7 cellular contexts compared by ENCODE assay signal in genomic region chr20:3727333-3728035, GRCh38. TPM values are rescaled to one million over a fixed set of nuclear protein-coding genes. Genes with fewer than 3 reads are reported as not detected.
A peak's percentile ranks its signal among the peaks of the same experiment; 100 is the strongest.
DNase-seq lines count a peak whose midpoint lies in the region; ATAC-seq and TF ChIP-seq lines count a peak whose summit lies in the region.
"Had no signal": no experiment of that assay in that cellular context is flagged by ENCODE, and none has a peak within 500 bp of the region (broad histone marks: within the 10 kb centered on the region; RNA-seq: fewer than 3 reads in every experiment).

No MANE protein-coding gene starts in this region.

- H3K4me3 ChIP-seq in heart right ventricle (peak overlapping the region in 4 of 10 donors; percentile 0 to 26 (median 16)), upper lobe of right lung (no peak overlapping the region)

- TF ChIP-seq CTCF in heart right ventricle (IDR thresholded peaks at IDR 0.05) (no peak), upper lobe of right lung (IDR thresholded peaks at IDR 0.05) (no peak)

- no peaks in the 10 kb centered on the region for H3K9me3 ChIP-seq in heart right ventricle
- no peaks in the 10 kb centered on the region for H3K9me3 ChIP-seq in upper lobe of right lung

- H3K36me3 ChIP-seq in heart right ventricle (no peaks in the 10 kb centered on the region), upper lobe of right lung (no peaks in the 10 kb centered on the region)

- peak overlapping the region in 8 of 10 donors; percentile 36 to 96 (median 68) for H3K27ac ChIP-seq in heart right ventricle
- no peak overlapping the region for H3K27ac ChIP-seq in upper lobe of right lung
- H3K27ac ChIP-seq: 22Rv1 had no signal

- peak in 6 of 8 donors; percentile 16 to 47 (median 36) for ATAC-seq in heart right ventricle
- peak; percentile 4 for ATAC-seq in upper lobe of right lung

- 35 to 43% methylated on average over 12 of the region's 12 CpGs for WGBS in heart right ventricle, 2 donors

- H3K4me1 ChIP-seq in heart right ventricle: peaks cover 12 to 60% (median 47%) of the 10 kb centered on the region in 9 donors
- peaks cover 6% of the 10 kb centered on the region for H3K4me1 ChIP-seq in upper lobe of right lung

- intact Hi-C loops in heart right ventricle (cut with DNase I) (no loop called here), upper lobe of right lung (cut with DNase I) (no loop called here)

- H3K27me3 ChIP-seq in heart right ventricle: peaks cover 0 to 53% (median 10%) of the 10 kb centered on the region in 7 donors
- H3K27me3 ChIP-seq in upper lobe of right lung: no peaks in the 10 kb centered on the region

- DNase-seq in DMS 273 (lab: John Stamatoyannopoulos, UW; ENCODE audit: unreplicated experiment): peak; percentile 48
- no peak for DNase-seq in DMS 273 treated with DMSO at 0.1 percent for 48 hours (lab: John Stamatoyannopoulos, UW)
- DNase-seq in heart right ventricle: no peak
- DNase-seq in upper lobe of right lung: peak; percentile 36
- DNase-seq in stimulated activated naive CD4-positive, alpha-beta T cell treated with Interleukin-2 at 50 U/mL for 16 hours (lab: John Stamatoyannopoulos, UW): no peak
- no peak for DNase-seq in DMS153 (lab: John Stamatoyannopoulos, UW)

RNA-seq across cellular contexts. Expression of gene HSPA12B, which starts 5.0 kb away (rescaled TPM):
- total RNA-seq in heart right ventricle (10 to 100 TPM in 7 of 10 donors, 1 to 10 TPM in 3; 8.4 to 26.5 (median 11.2) TPM), upper lobe of right lung (33.7 TPM)
- polyA plus RNA-seq in heart right ventricle: 10 to 100 TPM; 19.7 to 21.7 TPM

RNA-seq across cellular contexts. Expression of gene SIGLEC1, which starts 15.1 kb away (rescaled TPM):
- 10 to 100 TPM in 2 of 10 donors, 1 to 10 TPM in 8; 1.3 to 22.4 (median 2.8) TPM for total RNA-seq in heart right ventricle
- 10 to 100 TPM in 1 of 2 donors, 1 to 10 TPM in 1; 1.8 to 13.0 TPM for polyA plus RNA-seq in heart right ventricle
- 53.6 TPM for total RNA-seq in upper lobe of right lung

RNA-seq across cellular contexts. Expression of gene ADISSP, which starts 40.1 kb away (rescaled TPM):
- total RNA-seq in heart right ventricle: 10 to 100 TPM in 4 of 10 donors, 1 to 10 TPM in 6; 7.7 to 15.7 (median 9.7) TPM
- polyA plus RNA-seq in heart right ventricle: 10 to 100 TPM; 14.6 to 21.0 TPM
- total RNA-seq in upper lobe of right lung: 23.3 TPM

RNA-seq across cellular contexts. Expression of gene ADAM33, which starts 45.7 kb away (rescaled TPM):
- total RNA-seq in heart right ventricle: 10 to 100 TPM in 2 of 10 donors, 1 to 10 TPM in 8; 1.6 to 13.2 (median 3.3) TPM
- 10 to 100 TPM in 1 of 2 donors, 1 to 10 TPM in 1; 5.6 to 71.8 TPM for polyA plus RNA-seq in heart right ventricle
- total RNA-seq in upper lobe of right lung: 11.0 TPM

RNA-seq across cellular contexts. Expression of gene SPEF1, which starts 53.8 kb away (rescaled TPM):
- total RNA-seq in heart right ventricle: under 1 TPM in 6 of 10 donors, not detected in 4; 0.16 to 0.47 (median 0.23) TPM
- polyA plus RNA-seq in heart right ventricle: under 1 TPM; 0.07 to 0.29 TPM
- total RNA-seq in upper lobe of right lung: 0.46 TPM

Comparison
In these comparisons a context has a peak if more than half of its experiments do, and no peak if none do; other contexts are left out.
1. DNase-seq: peak in DMS 273 (single experiment) and upper lobe of right lung (single experiment); none in DMS 273 treated with DMSO at 0.1 percent for 48 hours (single experiment), heart right ventricle (0 of 2), stimulated activated naive CD4-positive, alpha-beta T cell treated with Interleukin-2 at 50 U/mL for 16 hours (single experiment) and DMS153 (single experiment).